In the genomic region with DNA sequence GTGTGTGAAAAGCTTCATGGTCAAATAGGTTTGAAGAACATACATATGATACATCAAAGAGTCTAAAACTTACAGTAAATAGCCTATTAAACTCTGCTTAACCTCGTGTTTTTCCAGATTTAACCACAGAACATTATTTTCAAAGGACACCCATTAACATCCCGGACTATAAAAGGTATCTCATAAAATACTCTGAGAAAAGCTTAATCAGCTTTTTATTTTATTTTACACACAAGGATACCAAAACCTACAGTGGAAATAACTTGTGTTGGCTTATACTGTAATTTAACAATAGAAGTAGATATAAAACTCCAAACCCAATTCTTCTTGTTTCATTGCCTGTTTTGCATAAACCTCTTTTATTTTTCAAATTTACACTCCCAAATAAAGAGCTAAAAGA, we compare ENCODE assay signal across 1 cellular context.
TF ChIP-seq lines count a peak whose summit lies in the region.

No MANE protein-coding gene starts in this region.

TF ChIP-seq in HepG2, 621 proteins besides CTCF, POLR2A, EP300 and RAD21:
- no peak for TF ChIP-seq HMG20B (CRISPR knock-in tag; conservative IDR thresholded peaks at IDR 0.05)
- no peak for TF ChIP-seq MIER3 (CRISPR knock-in tag; IDR thresholded peaks at IDR 0.05; ENCODE audit: borderline replicate concordance)
- no peak for TF ChIP-seq ATRX (CRISPR knock-in tag; IDR thresholded peaks at IDR 0.05; ENCODE audit: borderline replicate concordance)
- no peak for TF ChIP-seq ZBTB21 (CRISPR knock-in tag; IDR thresholded peaks at IDR 0.05)
- TF ChIP-seq ZNF598 (CRISPR knock-in tag; IDR thresholded peaks at IDR 0.05; ENCODE audit: borderline replicate concordance): no peak
- TF ChIP-seq MAFF (IDR thresholded peaks at IDR 0.05; ENCODE audit: low read depth, low read length): peak; percentile 47; the same call in 1 of the 2 replicates
- no peak for TF ChIP-seq IKZF1 (IDR thresholded peaks at IDR 0.05)
- TF ChIP-seq, protein P1, sequence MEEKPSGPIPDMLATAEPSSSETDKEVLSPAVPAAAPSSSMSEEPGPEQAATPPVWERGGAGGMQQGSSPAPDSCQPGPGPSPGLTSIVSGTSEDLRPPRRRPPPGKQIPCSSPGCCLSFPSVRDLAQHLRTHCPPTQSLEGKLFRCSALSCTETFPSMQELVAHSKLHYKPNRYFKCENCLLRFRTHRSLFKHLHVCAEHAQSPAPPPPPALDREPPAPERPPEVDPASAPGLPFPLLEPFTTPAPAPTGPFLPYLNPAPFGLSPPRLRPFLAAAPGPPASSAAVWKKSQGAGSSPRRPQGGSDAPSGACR (CRISPR knock-in tag; IDR thresholded peaks at IDR 0.05): no peak
- peak; percentile 26 to 69; a peak in 2 of 4 replicates for TF ChIP-seq MAFK (conservative IDR thresholded peaks at IDR 0.05 in 1 of 2, IDR thresholded peaks at IDR 0.05 in 1 of 2; ENCODE audit: low read length in 2 of 2)
